Comparison of ENCODE assay signal across 9 cellular contexts in genomic region chr13:104571161-104571889, GRCh38.
DNase-seq lines count a peak whose midpoint lies in the region; ATAC-seq and TF ChIP-seq lines count a peak whose summit lies in the region.
"Had no signal": no experiment of that assay in that cellular context is flagged by ENCODE, and none has a peak within 500 bp of the region (broad histone marks: within the 10 kb centered on the region; RNA-seq: fewer than 3 reads in every experiment).

No MANE protein-coding gene starts in this region.

- peak overlapping the region; percentile 29 to 60 for H3K4me3 ChIP-seq in stomach smooth muscle (ENCODE audit: low read length in 2 of 2)

- H3K27ac Mint-ChIP-seq in MCF 10A (ENCODE audit: low read depth, unreplicated experiment) = peak overlapping the region; percentile 28
- no peak overlapping the region for H3K27ac Mint-ChIP-seq in activated T-cell treated with anti-CD3 and anti-CD28 coated beads, Interleukin-2, amount 50 U/mL, for 72 hours
- H3K27ac Mint-ChIP-seq: CD8-positive, alpha-beta memory T cell had no signal

- ATAC-seq in activated T-cell treated with anti-CD3 and anti-CD28 coated beads, Interleukin-2, amount 50 U/mL, for 72 hours (replicated peaks in 1 of 2) = no peak

- peak overlapping the region; percentile 66 for H3K27ac ChIP-seq in stomach smooth muscle (ENCODE audit: low read length)

- peak overlapping the region; percentile 62 for H3K4me3 Mint-ChIP-seq in MCF 10A (ENCODE audit: unreplicated experiment)
- no peak overlapping the region for H3K4me3 Mint-ChIP-seq in activated T-cell treated with anti-CD3 and anti-CD28 coated beads, Interleukin-2, amount 50 U/mL, for 72 hours
- H3K4me3 Mint-ChIP-seq: CD8-positive, alpha-beta memory T cell had no signal

- CTCF ChIA-PET in MCF 10A (lab: Yijun Ruan, JAX) = interaction anchor here (0.6 to 3.4 kb wide), 44 partner anchors 8 to 1992 kb away, joined by 3 to 43 read pairs (median 3); partner anchors contain the start of gene EFNB2

- peaks cover 2% of the 10 kb centered on the region for H3K4me1 ChIP-seq in stomach smooth muscle (ENCODE audit: control insufficient read depth, insufficient read depth, low read length)

- peak; percentile 74 for TF ChIP-seq CTCF in MCF 10A (IDR thresholded peaks at IDR 0.05; ENCODE audit: unreplicated experiment)

- DNase-seq in NCI-H748 (lab: John Stamatoyannopoulos, UW; ENCODE audit: unreplicated experiment) = peak; percentile 37
- no peak for DNase-seq in NCI-H748 treated with DMSO at 0.1 percent for 48 hours (lab: John Stamatoyannopoulos, UW)
- DNase-seq in NCI-H2227 treated with DMSO at 0.1 percent for 48 hours (lab: John Stamatoyannopoulos, UW) = peak; percentile 20
- DNase-seq in MCF 10A (ENCODE audit: unreplicated experiment) = peak; percentile 80
- DNase-seq in inferior parietal cortex (ENCODE audit: extremely low spot score) = peak; percentile 90
- no peak for DNase-seq in activated CD4-positive, alpha-beta T cell treated with anti-CD3 and anti-CD28 coated beads, Interleukin-2, amount 50 U/mL, for 4 hours
- DNase-seq in activated T-cell treated with anti-CD3 and anti-CD28 coated beads, Interleukin-2, amount 50 U/mL, for 72 hours = no peak

- H3K4me1 Mint-ChIP-seq in MCF 10A (ENCODE audit: insufficient read depth, unreplicated experiment) = peaks cover 11% of the 10 kb centered on the region
- no peaks in the 10 kb centered on the region for H3K4me1 Mint-ChIP-seq in activated T-cell treated with anti-CD3 and anti-CD28 coated beads, Interleukin-2, amount 50 U/mL, for 72 hours (ENCODE audit: low read depth)
- H3K4me1 Mint-ChIP-seq: CD8-positive, alpha-beta memory T cell had no signal

- BruUV-seq in MCF 10A (replicated peaks; lab: Mats Ljungman, UMichigan) = no TSS peak

- no peaks in the 10 kb centered on the region for H3K36me3 ChIP-seq in stomach smooth muscle (ENCODE audit: control insufficient read depth in 2 of 2, insufficient read depth in 2 of 2, low read length in 2 of 2)

- H3K9me3 Mint-ChIP-seq in MCF 10A (ENCODE audit: unreplicated experiment) = no peaks in the 10 kb centered on the region
- peaks cover 0 to 4% of the 10 kb centered on the region in 2 donors for H3K9me3 Mint-ChIP-seq in activated T-cell treated with anti-CD3 and anti-CD28 coated beads, Interleukin-2, amount 50 U/mL, for 72 hours

- POLR2A ChIA-PET in MCF 10A (lab: Yijun Ruan, JAX) = interaction anchor here (0.6 to 3.9 kb wide), 5 partner anchors 10 to 1964 kb away, joined by 3 to 33 read pairs (median 4); partner anchors contain the start of gene EFNB2

- no peaks in the 10 kb centered on the region for H3K9me3 ChIP-seq in stomach smooth muscle (ENCODE audit: control insufficient read depth in 2 of 2, low read length in 2 of 2)

- H3K36me3 Mint-ChIP-seq in MCF 10A (ENCODE audit: insufficient read depth, unreplicated experiment) = no peaks in the 10 kb centered on the region
- H3K36me3 Mint-ChIP-seq in activated T-cell treated with anti-CD3 and anti-CD28 coated beads, Interleukin-2, amount 50 U/mL, for 72 hours (ENCODE audit: insufficient read depth in 2 of 2) = no peaks in the 10 kb centered on the region

- intact Hi-C loops in MCF 10A (cut with micrococcal nuclease) = loop anchor here (1.0 to 10.0 kb wide), 8 partner anchors 253 to 1965 kb away; no protein-coding TSS in a partner anchor

- H3K27me3 Mint-ChIP-seq in MCF 10A (ENCODE audit: insufficient read depth, unreplicated experiment) = no peaks in the 10 kb centered on the region
- no peaks in the 10 kb centered on the region for H3K27me3 Mint-ChIP-seq in activated T-cell treated with anti-CD3 and anti-CD28 coated beads, Interleukin-2, amount 50 U/mL, for 72 hours (ENCODE audit: low read depth)
- H3K27me3 Mint-ChIP-seq: CD8-positive, alpha-beta memory T cell had no signal

- no peaks in the 10 kb centered on the region for H3K27me3 ChIP-seq in stomach smooth muscle (ENCODE audit: control insufficient read depth in 1 of 2, insufficient read depth in 2 of 2, low read length in 2 of 2)

- H3K9ac ChIP-seq in stomach smooth muscle (ENCODE audit: low read length in 2 of 2) = peak overlapping the region in 1 of 2 donors; percentile 30

Comparison
In these comparisons a context has a peak if more than half of its experiments do, and no peak if none do; other contexts are left out.
1. DNase-seq: peak in NCI-H748 (single experiment), NCI-H2227 treated with DMSO at 0.1 percent for 48 hours (single experiment), MCF 10A (single experiment) and inferior parietal cortex (single experiment); none in NCI-H748 treated with DMSO at 0.1 percent for 48 hours (single experiment), activated CD4-positive, alpha-beta T cell treated with anti-CD3 and anti-CD28 coated beads, Interleukin-2, amount 50 U/mL, for 4 hours (0 of 2) and activated T-cell treated with anti-CD3 and anti-CD28 coated beads, Interleukin-2, amount 50 U/mL, for 72 hours (0 of 2).